Comparison of ENCODE assay signal across 28 cellular contexts in genomic region chr16:84443166-84443802, GRCh38.
A peak's percentile ranks its signal among the peaks of the same experiment; 100 is the strongest.
DNase-seq lines count a peak whose midpoint lies in the region; ATAC-seq, FAIRE-seq and TF ChIP-seq lines count a peak whose summit lies in the region.
"Had no signal": no experiment of that assay in that cellular context is flagged by ENCODE, and none has a peak within 500 bp of the region (broad histone marks: within the 10 kb centered on the region; RNA-seq: fewer than 3 reads in every experiment).

No MANE protein-coding gene starts in this region.

- no peak for ATAC-seq in GM18511 (IDR thresholded peaks at IDR 0.05; ENCODE audit: unreplicated experiment)
- ATAC-seq: activated T-cell treated with anti-CD3 and anti-CD28 coated beads, Interleukin-2, amount 50 U/mL, for 4 hours; body of pancreas; PC-3; Right ventricle myocardium inferior; SK-N-SH treated with all-trans-retinoic acid at 6 μM for 48 hours; stimulated activated memory B cell treated with anti-CD40 and anti-IgM and Interleukin-4, amounts not matched to agents 10 μg/mL and 1 μg/mL and 100 μg/mL, for 72 hours had no signal

- FAIRE-seq in GM12891 (lab: Jason Lieb, UNC) = no peak
- FAIRE-seq: endothelial cell of umbilical vein had no signal

- no peak for TF ChIP-seq CTCF in spleen (IDR thresholded peaks at IDR 0.05 in 8 of 11, conservative IDR thresholded peaks at IDR 0.05 in 3 of 11)

- no peak for TF ChIP-seq POLR2A in spleen (IDR thresholded peaks at IDR 0.05)
- no peak for TF ChIP-seq POLR2A in GM12891 (IDR thresholded peaks at IDR 0.05; ENCODE audit: low read depth, low read length)

- peak overlapping the region; percentile 63 for H3K27ac ChIP-seq in duodenal mucosa (ENCODE audit: low read depth, low read length)
- H3K27ac ChIP-seq in spleen = no peak overlapping the region
- H3K27ac ChIP-seq: BLaER1 treated with 17β-estradiol and CSF1 and Interleukin-3, amounts not matched to agents 10 nM and 100 nM; body of pancreas; HL-60 had no signal

- H3K4me3 ChIP-seq in duodenal mucosa (ENCODE audit: low read depth in 1 of 2, low read length in 2 of 2) = peak overlapping the region; percentile 38 to 40
- peak overlapping the region in 1 of 8 donors; percentile 24 for H3K4me3 ChIP-seq in spleen
- H3K4me3 ChIP-seq: BLaER1 treated with 17β-estradiol and CSF1 and Interleukin-3, amounts not matched to agents 10 nM and 100 nM; body of pancreas had no signal

- peaks cover 5 to 23% of the 10 kb centered on the region in 2 donors for H3K36me3 ChIP-seq in duodenal mucosa (ENCODE audit: control insufficient read depth in 1 of 2, insufficient read depth in 2 of 2, low read length in 2 of 2)
- H3K36me3 ChIP-seq in spleen = peaks cover 0 to 15% (median 0%) of the 10 kb centered on the region in 6 donors
- H3K36me3 ChIP-seq: BLaER1 treated with 17β-estradiol and CSF1 and Interleukin-3, amounts not matched to agents 10 nM and 100 nM had no signal

- WGBS in spleen, 5 donors = 18 to 30% (median 23%) methylated on average over 14 to 15 of the region's 15 CpGs

- H3K27me3 ChIP-seq in duodenal mucosa (ENCODE audit: control insufficient read depth in 1 of 2, insufficient read depth in 2 of 2, low read length in 2 of 2) = peaks cover 0 to 5% of the 10 kb centered on the region in 2 donors
- peaks cover 0 to 50% (median 0%) of the 10 kb centered on the region in 7 donors for H3K27me3 ChIP-seq in spleen (replicated peaks in 1 of 7)
- H3K27me3 ChIP-seq: BLaER1 treated with 17β-estradiol and CSF1 and Interleukin-3, amounts not matched to agents 10 nM and 100 nM; body of pancreas had no signal

- intact Hi-C loops in spleen (cut with DNase I; ENCODE audit: low total_unique reads) = no loop called here

- H3K4me1 ChIP-seq in duodenal mucosa (ENCODE audit: control insufficient read depth in 1 of 2, insufficient read depth in 2 of 2, low read length in 2 of 2) (peaks cover 20 to 30% of the 10 kb centered on the region in 2 donors), spleen (peaks cover 0 to 14% (median 0%) of the 10 kb centered on the region in 6 donors)
- H3K4me1 ChIP-seq: BLaER1 treated with 17β-estradiol and CSF1 and Interleukin-3, amounts not matched to agents 10 nM and 100 nM; body of pancreas had no signal

- peak overlapping the region; percentile 34 to 57 for H3K9ac ChIP-seq in duodenal mucosa (ENCODE audit: low read depth in 1 of 2, low read length in 2 of 2)
- H3K9ac ChIP-seq: BLaER1 treated with 17β-estradiol and CSF1 and Interleukin-3, amounts not matched to agents 10 nM and 100 nM had no signal

- DNase-seq in HT-29 (ENCODE audit: low spot score) = peak; percentile 19
- peak; percentile 56 for DNase-seq in mucosa of gallbladder (ENCODE audit: low spot score)
- peak; percentile 54 for DNase-seq in spleen
- no peak for DNase-seq in GM12891 (ENCODE audit: insufficient read length, low spot score)
- DNase-seq in NCI-H2171 (lab: John Stamatoyannopoulos, UW) = no peak
- DNase-seq: activated CD4-positive, alpha-beta T cell treated with anti-CD3 and anti-CD28 coated beads for 4 hours; activated naive CD4-positive, alpha-beta T cell; activated T-cell treated with anti-CD3 and anti-CD28 coated beads, Interleukin-2, amount 50 U/mL, for 4 hours; body of pancreas; cerebellar nuclear complex; DND-41; IMR-90; islet precursor cell; NCI-H146; NCI-H510A; nucleus accumbens; PC-3; stimulated activated CD4-positive, alpha-beta T cell treated with anti-CD3 and anti-CD28 coated beads, Interleukin-2, amount 100 ng/mL, for 48 hours; substantia nigra; T-helper 2 cell had no signal

- H3K9me3 ChIP-seq in duodenal mucosa (ENCODE audit: control insufficient read depth in 1 of 2, low read length in 2 of 2) (no peaks in the 10 kb centered on the region), spleen (no peaks in the 10 kb centered on the region)
- H3K9me3 ChIP-seq: BLaER1 treated with 17β-estradiol and CSF1 and Interleukin-3, amounts not matched to agents 10 nM and 100 nM; body of pancreas had no signal

TF ChIP-seq in GM12891, 5 proteins besides CTCF, POLR2A, EP300 and RAD21:
- TF ChIP-seq TAF1 (IDR thresholded peaks at IDR 0.05; ENCODE audit: low read depth, low read length) = no peak
- TF ChIP-seq PAX5 (IDR thresholded peaks at IDR 0.05; ENCODE audit: insufficient read depth, low read length, severe bottlenecking) = no peak
- no peak for TF ChIP-seq SPI1 (IDR thresholded peaks at IDR 0.05; ENCODE audit: low read depth, low read length)
- TF ChIP-seq POLR2AphosphoS5 (IDR thresholded peaks at IDR 0.05; ENCODE audit: low read depth, low read length) = no peak

Comparison
In these comparisons a context has a peak if more than half of its experiments do, and no peak if none do; other contexts are left out.
1. DNase-seq: peak in HT-29 (single experiment), mucosa of gallbladder (single experiment) and spleen (single experiment); none in GM12891 (single experiment) and NCI-H2171 (single experiment).